In genomic region chr17:45132569-45133463, GRCh38 we compare ENCODE assay signal across 8 cellular contexts. TPM values are rescaled to one million over a fixed set of nuclear protein-coding genes. Genes with fewer than 3 reads are reported as not detected.
DNase-seq lines count a peak whose midpoint lies in the region; ATAC-seq and TF ChIP-seq lines count a peak whose summit lies in the region.

No MANE protein-coding gene starts in this region.

- H3K79me2 ChIP-seq in ACC112 (ENCODE audit: control insufficient read depth, insufficient read depth, low read length, unreplicated experiment) = no peaks in the 10 kb centered on the region

- H3K36me3 ChIP-seq in ACC112 (ENCODE audit: insufficient read depth, low read length) (no peaks in the 10 kb centered on the region), rectal smooth muscle tissue (ENCODE audit: control insufficient read depth, insufficient read depth, low read length) (no peaks in the 10 kb centered on the region)

- peak; percentile 75 for TF ChIP-seq CTCF in astrocyte of the cerebellum (IDR thresholded peaks at IDR 0.05; ENCODE audit: low read depth, low read length, missing control alignments)

- H3K4me1 Mint-ChIP-seq in T-helper 17 cell = peaks cover 11% of the 10 kb centered on the region

- in situ Hi-C loops in astrocyte of the cerebellum (cut with HindIII; ENCODE audit: low sequenced_read_pairs) = no loop called here

- peak overlapping the region; percentile 90 for H3K4me3 Mint-ChIP-seq in T-helper 17 cell

- ATAC-seq in GM18861 (IDR thresholded peaks at IDR 0.05; ENCODE audit: unreplicated experiment) (peak; percentile 35), T-helper 17 cell (peak; percentile 52), HG03280 (IDR thresholded peaks at IDR 0.05; ENCODE audit: unreplicated experiment) (no peak)

- H3K4me1 ChIP-seq in ACC112 (ENCODE audit: control insufficient read depth, insufficient read depth, low read length, unreplicated experiment) (peaks cover 21% of the 10 kb centered on the region), rectal smooth muscle tissue (ENCODE audit: control insufficient read depth, insufficient read depth, low read length) (peaks cover 16% of the 10 kb centered on the region)

- peak overlapping the region; percentile 73 for H3K27ac Mint-ChIP-seq in T-helper 17 cell

- DNase-seq in NCI-H1092 (lab: John Stamatoyannopoulos, UW) = peak; percentile 57
- peak; percentile 48 to 75 (median 70) for DNase-seq in T-helper 17 cell
- no peak for DNase-seq in astrocyte of the cerebellum (ENCODE audit: low read depth)
- peak; percentile 90 for DNase-seq in hepatic stellate cell (ENCODE audit: low spot score)

- H3K27me3 Mint-ChIP-seq in T-helper 17 cell = no peaks in the 10 kb centered on the region

- H3K27me3 ChIP-seq in ACC112 (ENCODE audit: insufficient read depth, low read length) (no peaks in the 10 kb centered on the region), rectal smooth muscle tissue (ENCODE audit: control insufficient read depth, insufficient read depth, low read length) (no peaks in the 10 kb centered on the region)

- no peaks in the 10 kb centered on the region for H3K36me3 Mint-ChIP-seq in T-helper 17 cell (ENCODE audit: low read depth)

- peak overlapping the region; percentile 88 for H3K9ac ChIP-seq in rectal smooth muscle tissue (ENCODE audit: low read length)

- H2AFZ ChIP-seq in ACC112 (ENCODE audit: low read length, unreplicated experiment) = peak overlapping the region; percentile 76

- peak overlapping the region; percentile 85 for H3K4me3 ChIP-seq in ACC112 (ENCODE audit: low read depth, low read length)
- H3K4me3 ChIP-seq in astrocyte of the cerebellum (ENCODE audit: low read depth, low read length) = peak overlapping the region; percentile 88
- H3K4me3 ChIP-seq in rectal smooth muscle tissue (ENCODE audit: low read length) = peak overlapping the region; percentile 74

- H3K27ac ChIP-seq in ACC112 (ENCODE audit: low read depth, low read length) (peak overlapping the region; percentile 63), rectal smooth muscle tissue (ENCODE audit: low read depth, low read length) (peak overlapping the region; percentile 97)

- H3K9me3 ChIP-seq in T-helper 17 cell (ENCODE audit: control insufficient read depth, low read length, poor library complexity, severe bottlenecking) = no peaks in the 10 kb centered on the region

RNA-seq across cellular contexts. Expression of gene PLCD3, which starts 0.5 kb away (rescaled TPM):
- 1 to 10 TPM; 3.7 to 5.0 TPM for total RNA-seq in T-helper 17 cell

RNA-seq across cellular contexts. Expression of gene ACBD4, which starts 2.7 kb away (rescaled TPM):
- total RNA-seq in T-helper 17 cell = 10 to 100 TPM; 13.6 to 18.9 TPM

RNA-seq across cellular contexts. Expression of gene HEXIM1, which starts 15.5 kb away (rescaled TPM):
- total RNA-seq in T-helper 17 cell = 10 to 100 TPM; 52.4 to 71.8 TPM

RNA-seq across cellular contexts. Expression of gene HEXIM2, which starts 28.9 kb away (rescaled TPM):
- total RNA-seq in T-helper 17 cell = 10 to 100 TPM in 1 of 2 donors, 1 to 10 TPM in 1; 1.5 to 12.3 TPM
